In genomic region chr11:66545701-66546367, GRCh38 we compare ENCODE assay signal across 1 cellular context.
TF ChIP-seq lines count a peak whose summit lies in the region.

Gene ZDHHC24, minus strand, starts transcription at chr11:66546048. Its CDS starts 45 bp downstream, at chr11:66546003.

TF ChIP-seq in HCT116, 20 proteins besides CTCF, POLR2A, EP300 and RAD21 (continued from another document):
- TF ChIP-seq MAX (IDR thresholded peaks at IDR 0.05) (peak; percentile 61), CBX3 (IDR thresholded peaks at IDR 0.05; ENCODE audit: low read depth) (no peak), EZH2 (IDR thresholded peaks at IDR 0.05) (no peak), SRF (IDR thresholded peaks at IDR 0.05; ENCODE audit: low read depth) (no peak), ZNF274 (IDR thresholded peaks at IDR 0.05; ENCODE audit: low read depth, low read length) (no peak)
